Comparison of ENCODE assay signal across 8 cellular contexts in genomic region chr12:57611116-57611809, GRCh38. TPM values are rescaled to one million over a fixed set of nuclear protein-coding genes. Genes with fewer than 3 reads are reported as not detected.
DNase-seq lines count a peak whose midpoint lies in the region; ATAC-seq and TF ChIP-seq lines count a peak whose summit lies in the region.

Gene ARHGEF25 (plus strand): TSS chr12:57611435. CDS start chr12:57611895, 460 bp downstream.

- peak within 1 kb of the TSS; percentile 57 for H3K9ac ChIP-seq in endocrine pancreas (ENCODE audit: control insufficient read depth, insufficient read depth, low read length)
- H3K9ac ChIP-seq in subcutaneous abdominal adipose tissue (ENCODE audit: low read length in 5 of 5), result peak within 1 kb of the TSS in 2 of 5 donors; percentile 44 to 47

- peak within 1 kb of the TSS; percentile 30 for H3K27ac ChIP-seq in subcutaneous abdominal adipose tissue (ENCODE audit: low read depth, low read length)

- H3K36me3 Mint-ChIP-seq in activated CD4-positive, alpha-beta memory T cell treated with anti-CD3 and anti-CD28 coated beads for 36 hours, result peaks cover 2% of the 10 kb centered on the region

- no peaks in the 10 kb centered on the region for H3K9me3 Mint-ChIP-seq in activated CD4-positive, alpha-beta memory T cell treated with anti-CD3 and anti-CD28 coated beads for 36 hours

- H3K4me3 Mint-ChIP-seq in activated CD4-positive, alpha-beta memory T cell treated with anti-CD3 and anti-CD28 coated beads for 36 hours, result peak within 1 kb of the TSS; percentile 58

- peak within 1 kb of the TSS; percentile 82 for H3K4me3 ChIP-seq in BJ (ENCODE audit: low read depth, low read length)
- H3K4me3 ChIP-seq in endocrine pancreas (ENCODE audit: control insufficient read depth, insufficient read depth, low read length), result no peak within 1 kb of the TSS
- peak within 1 kb of the TSS; percentile 53 to 63 (median 54) for H3K4me3 ChIP-seq in subcutaneous abdominal adipose tissue (ENCODE audit: low read depth in 1 of 5, low read length in 5 of 5)

- CTCF ChIA-PET in BJ (lab: Yijun Ruan, JAX), result interaction anchor here (0.6 to 8.0 kb wide), 3 partner anchors 11 to 35 kb away, joined by 3 to 51 read pairs (median 29); no protein-coding TSS in a partner anchor
- CTCF ChIA-PET in activated CD4-positive, alpha-beta memory T cell treated with anti-CD3 and anti-CD28 coated beads for 36 hours (lab: Charles Lee), result interaction anchor here (1.1 to 2.0 kb wide), 3 partner anchors 9 to 28 kb away, joined by 3 to 9 read pairs (median 3); no protein-coding TSS in a partner anchor

- H3K9me3 ChIP-seq in endocrine pancreas (ENCODE audit: control insufficient read depth, low read length) (no peaks in the 10 kb centered on the region), subcutaneous abdominal adipose tissue (ENCODE audit: control insufficient read depth in 5 of 5, low read length in 5 of 5) (no peaks in the 10 kb centered on the region)

- H3K27ac Mint-ChIP-seq in activated CD4-positive, alpha-beta memory T cell treated with anti-CD3 and anti-CD28 coated beads for 36 hours, result no peak within 1 kb of the TSS

- H3K36me3 ChIP-seq in BJ (ENCODE audit: control insufficient read depth, insufficient read depth, low read length) (peaks cover 25% of the 10 kb centered on the region), endocrine pancreas (ENCODE audit: control insufficient read depth, insufficient read depth, low read length) (peaks cover 2% of the 10 kb centered on the region), subcutaneous abdominal adipose tissue (ENCODE audit: control insufficient read depth in 5 of 5, insufficient read depth in 5 of 5, low read length in 5 of 5) (peaks cover 0 to 16% (median 11%) of the 10 kb centered on the region in 5 donors)

- peaks cover 9% of the 10 kb centered on the region for H3K4me1 Mint-ChIP-seq in activated CD4-positive, alpha-beta memory T cell treated with anti-CD3 and anti-CD28 coated beads for 36 hours (ENCODE audit: low read depth)

- no peak for TF ChIP-seq CTCF in BJ (IDR thresholded peaks at IDR 0.05; ENCODE audit: insufficient read depth, low read depth, low read length)

- H3K27me3 ChIP-seq in BJ (ENCODE audit: control insufficient read depth, insufficient read depth, low read length) (no peaks in the 10 kb centered on the region), endocrine pancreas (ENCODE audit: control insufficient read depth, insufficient read depth, low read length) (no peaks in the 10 kb centered on the region), subcutaneous abdominal adipose tissue (ENCODE audit: control insufficient read depth in 5 of 5, insufficient read depth in 4 of 5, low read length in 5 of 5) (peaks cover 19 to 81% (median 69%) of the 10 kb centered on the region in 5 donors)

- intact Hi-C loops in activated CD4-positive, alpha-beta memory T cell treated with anti-CD3 and anti-CD28 coated beads for 36 hours (cut with micrococcal nuclease), result no loop called here

- H3K27me3 Mint-ChIP-seq in activated CD4-positive, alpha-beta memory T cell treated with anti-CD3 and anti-CD28 coated beads for 36 hours, result peaks cover 23% of the 10 kb centered on the region

- DNase-seq in BJ (ENCODE audit: low read depth) (no peak), NCI-H1930 (lab: John Stamatoyannopoulos, UW) (peak; percentile 41 to 47), mesenteric fat pad (ENCODE audit: low spot score) (peak; percentile 90), DMS153 (lab: John Stamatoyannopoulos, UW) (no peak)
- DNase-seq in activated CD4-positive, alpha-beta memory T cell treated with anti-CD3 and anti-CD28 coated beads for 36 hours, result peak; percentile 67

- ATAC-seq in GM19455 (IDR thresholded peaks at IDR 0.05; ENCODE audit: unreplicated experiment), result peak; percentile 53

- POLR2A ChIA-PET in BJ (lab: Charles Lee), result interaction anchor here (0.9 kb wide), 1 partner anchor 17 kb away, joined by 3 read pairs; no protein-coding TSS in a partner anchor
- POLR2A ChIA-PET in activated CD4-positive, alpha-beta memory T cell treated with anti-CD3 and anti-CD28 coated beads for 36 hours (lab: Charles Lee), result interaction anchor here (0.6 to 2.9 kb wide), 3 partner anchors 8 to 80 kb away, joined by 3 to 9 read pairs (median 4); no protein-coding TSS in a partner anchor

- H3K4me1 ChIP-seq in endocrine pancreas (ENCODE audit: control insufficient read depth, insufficient read depth, low read length) (no peaks in the 10 kb centered on the region), subcutaneous abdominal adipose tissue (ENCODE audit: control insufficient read depth in 5 of 5, insufficient read depth in 5 of 5, low read length in 5 of 5) (peaks cover 0 to 25% (median 24%) of the 10 kb centered on the region in 5 donors)

RNA-seq across cellular contexts. Expression of gene ARHGEF25, which starts in this region (rescaled TPM):
- 18.0 and 26.0 TPM in 2 replicates for polyA plus RNA-seq in BJ (2011; rRNA removed)
- 8.4 and 12.2 TPM in 2 replicates for polyA minus RNA-seq in BJ (2011; rRNA and poly(A)+ RNA removed)
- total RNA-seq in activated CD4-positive, alpha-beta memory T cell treated with anti-CD3 and anti-CD28 coated beads for 36 hours, result 1 to 10 TPM; 1.4 to 2.5 TPM
- total RNA-seq in mesenteric fat pad, result 12.8 TPM

Comparison
In these comparisons a context has a peak if more than half of its experiments do, and no peak if none do; other contexts are left out.
1. DNase-seq: peak in NCI-H1930 (2 of 2), activated CD4-positive, alpha-beta memory T cell treated with anti-CD3 and anti-CD28 coated beads for 36 hours (single experiment) and mesenteric fat pad (single experiment); none in BJ (single experiment) and DMS153 (single experiment).